ENCODE assay signal across 23 cellular contexts in the genomic region with DNA sequence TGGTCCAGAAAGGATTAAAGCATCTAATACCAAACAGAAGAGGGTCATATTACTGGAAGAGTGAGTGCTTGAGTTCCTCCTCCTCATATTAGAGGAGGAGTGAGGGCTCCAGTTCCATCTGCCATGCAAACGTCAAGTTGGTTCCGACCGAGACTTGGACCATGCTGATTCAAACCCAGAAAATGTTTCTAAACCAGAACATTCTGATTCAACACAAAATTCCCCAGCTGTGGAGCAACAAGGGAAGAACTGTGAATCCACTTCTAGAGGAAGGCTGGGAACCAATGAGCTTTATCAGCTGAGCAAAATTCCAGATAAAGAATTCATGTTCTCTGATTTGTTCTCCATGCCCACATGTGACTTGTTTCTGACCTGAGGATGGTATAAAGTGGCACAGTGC.
DNase-seq lines count a peak whose midpoint lies in the region; ATAC-seq and TF ChIP-seq lines count a peak whose summit lies in the region.
"Had no signal": no experiment of that assay in that cellular context is flagged by ENCODE, and none has a peak within 500 bp of the region (broad histone marks: within the 10 kb centered on the region; RNA-seq: fewer than 3 reads in every experiment).

No MANE protein-coding gene starts in this region.

- peaks cover 2% of the 10 kb centered on the region for H3K79me2 ChIP-seq in trophoblast cell (ENCODE audit: control insufficient read depth, insufficient read depth, low read length, poor library complexity)

- H2BK5ac ChIP-seq in trophoblast cell (ENCODE audit: low read depth, low read length, poor library complexity), result no peak overlapping the region

- H3K4me1 Mint-ChIP-seq in activated T-cell treated with anti-CD3 and anti-CD28 coated beads, Interleukin-2, amount 50 U/mL, for 72 hours (ENCODE audit: low read depth), result peaks cover 13% of the 10 kb centered on the region
- H3K4me1 Mint-ChIP-seq in activated CD4-positive, alpha-beta memory T cell treated with anti-CD3 and anti-CD28 coated beads, Interleukin-2, amount 10 ng/mL, durations not matched to agents 7 days and 5 days, result no peaks in the 10 kb centered on the region
- H3K4me1 Mint-ChIP-seq: activated CD4-positive, alpha-beta T cell treated with anti-CD3 and anti-CD28 coated beads, Interleukin-2, amount 10 ng/mL, durations not matched to agents 24 days and 14 days; CD8-positive, alpha-beta memory T cell; immature natural killer cell; T-helper 17 cell had no signal

- H3K79me1 ChIP-seq in trophoblast cell (ENCODE audit: low read length), result peaks cover 22% of the 10 kb centered on the region

- ATAC-seq in activated T-cell treated with anti-CD3 and anti-CD28 coated beads, Interleukin-2, amount 50 U/mL, for 72 hours (replicated peaks in 1 of 2), result no peak
- ATAC-seq: heart right ventricle; mucosa of descending colon; psoas muscle; stimulated activated naive B cell treated with anti-CD40 and anti-IgM and Interleukin-4, amounts not matched to agents 10 μg/mL and 1 μg/mL and 100 μg/mL, for 72 hours; T-helper 17 cell had no signal

- CTCF ChIA-PET in activated CD4-positive, alpha-beta memory T cell treated with anti-CD3 and anti-CD28 coated beads, Interleukin-2, amount 10 ng/mL, durations not matched to agents 7 days and 5 days (lab: Charles Lee), result no interaction called here

- WGBS in trophoblast cell (ENCODE audit: extremely low coverage, insufficient coverage, insufficient read length), result no CpG with 5 or more reads among the region's 3 CpGs

- H3K9me3 Mint-ChIP-seq in activated T-cell treated with anti-CD3 and anti-CD28 coated beads, Interleukin-2, amount 50 U/mL, for 72 hours, result peaks cover 0 to 5% of the 10 kb centered on the region in 2 donors
- H3K9me3 Mint-ChIP-seq in activated CD4-positive, alpha-beta memory T cell treated with anti-CD3 and anti-CD28 coated beads, Interleukin-2, amount 10 ng/mL, durations not matched to agents 7 days and 5 days, result no peaks in the 10 kb centered on the region
- H3K9me3 Mint-ChIP-seq: activated CD4-positive, alpha-beta T cell treated with anti-CD3 and anti-CD28 coated beads, Interleukin-2, amount 10 ng/mL, durations not matched to agents 24 days and 14 days; neural crest cell had no signal

- H2BK120ac ChIP-seq in trophoblast cell (ENCODE audit: insufficient read depth, low read length, poor library complexity), result no peak overlapping the region

- peak overlapping the region; percentile 79 for H2BK12ac ChIP-seq in trophoblast cell (ENCODE audit: low read length)

- no peak overlapping the region for H3K27ac Mint-ChIP-seq in activated T-cell treated with anti-CD3 and anti-CD28 coated beads, Interleukin-2, amount 50 U/mL, for 72 hours
- H3K27ac Mint-ChIP-seq in activated CD4-positive, alpha-beta memory T cell treated with anti-CD3 and anti-CD28 coated beads, Interleukin-2, amount 10 ng/mL, durations not matched to agents 7 days and 5 days, result no peak overlapping the region
- H3K27ac Mint-ChIP-seq: activated CD4-positive, alpha-beta T cell treated with anti-CD3 and anti-CD28 coated beads, Interleukin-2, amount 10 ng/mL, durations not matched to agents 24 days and 14 days; activated naive CD8-positive, alpha-beta T cell; CD8-positive, alpha-beta memory T cell; immature natural killer cell; stimulated activated naive B cell treated with anti-CD40 and anti-IgM and Interleukin-4, amounts not matched to agents 10 μg/mL and 1 μg/mL and 100 μg/mL, for 72 hours; T-helper 17 cell had no signal

- no peak overlapping the region for H3K4me2 ChIP-seq in trophoblast cell (ENCODE audit: low read length)

- peak overlapping the region; percentile 59 for H2AK5ac ChIP-seq in trophoblast cell (ENCODE audit: low read length)

- peaks cover 12 to 24% of the 10 kb centered on the region in 2 experiments for H3K4me1 ChIP-seq in trophoblast cell (ENCODE audit: control insufficient read depth in 1 of 2, insufficient read depth in 2 of 2, low read length in 2 of 2)
- H3K4me1 ChIP-seq: psoas muscle, testis had no signal

- H4K91ac ChIP-seq in trophoblast cell (ENCODE audit: low read depth, low read length), result peak overlapping the region; percentile 3

- no peak overlapping the region for H3K4me3 Mint-ChIP-seq in activated T-cell treated with anti-CD3 and anti-CD28 coated beads, Interleukin-2, amount 50 U/mL, for 72 hours
- H3K4me3 Mint-ChIP-seq in activated CD4-positive, alpha-beta memory T cell treated with anti-CD3 and anti-CD28 coated beads, Interleukin-2, amount 10 ng/mL, durations not matched to agents 7 days and 5 days, result no peak overlapping the region
- H3K4me3 Mint-ChIP-seq: activated CD4-positive, alpha-beta T cell treated with anti-CD3 and anti-CD28 coated beads, Interleukin-2, amount 10 ng/mL, durations not matched to agents 24 days and 14 days; activated naive CD8-positive, alpha-beta T cell; CD8-positive, alpha-beta memory T cell; immature natural killer cell; neural crest cell; stimulated activated naive B cell treated with anti-CD40 and anti-IgM and Interleukin-4, amounts not matched to agents 10 μg/mL and 1 μg/mL and 100 μg/mL, for 72 hours; T-helper 17 cell had no signal

- POLR2A ChIA-PET in activated CD4-positive, alpha-beta memory T cell treated with anti-CD3 and anti-CD28 coated beads, Interleukin-2, amount 10 ng/mL, durations not matched to agents 7 days and 5 days (lab: Charles Lee), result interaction anchor here (0.6 kb wide), 1 partner anchor 557 kb away, joined by 3 read pairs; no protein-coding TSS in a partner anchor

- H3K4me3 ChIP-seq in fibroblast of mammary gland (ENCODE audit: control insufficient read depth, low read depth, low read length), result no peak overlapping the region
- H3K4me3 ChIP-seq in trophoblast cell (ENCODE audit: low read depth, low read length), result no peak overlapping the region
- H3K4me3 ChIP-seq: heart right ventricle, mucosa of descending colon, psoas muscle, SK-N-MC, testis had no signal

- peaks cover 0 to 5% of the 10 kb centered on the region in 2 donors for H3K36me3 Mint-ChIP-seq in activated T-cell treated with anti-CD3 and anti-CD28 coated beads, Interleukin-2, amount 50 U/mL, for 72 hours (ENCODE audit: insufficient read depth in 2 of 2)
- H3K36me3 Mint-ChIP-seq in activated CD4-positive, alpha-beta memory T cell treated with anti-CD3 and anti-CD28 coated beads, Interleukin-2, amount 10 ng/mL, durations not matched to agents 7 days and 5 days (ENCODE audit: low read depth), result no peaks in the 10 kb centered on the region
- H3K36me3 Mint-ChIP-seq: activated naive CD8-positive, alpha-beta T cell; CD8-positive, alpha-beta memory T cell; stimulated activated naive B cell treated with anti-CD40 and anti-IgM and Interleukin-4, amounts not matched to agents 10 μg/mL and 1 μg/mL and 100 μg/mL, for 72 hours had no signal

- H3K36me3 ChIP-seq in trophoblast cell (ENCODE audit: control insufficient read depth in 1 of 2, insufficient read depth in 2 of 2, low read length in 2 of 2), result no peaks in the 10 kb centered on the region
- H3K36me3 ChIP-seq: heart right ventricle had no signal

- no peak overlapping the region for H3K9ac ChIP-seq in trophoblast cell (ENCODE audit: low read length)

- no peak overlapping the region for H2AFZ ChIP-seq in trophoblast cell (ENCODE audit: insufficient read depth, low read length, poor library complexity)

- H3K23ac ChIP-seq in trophoblast cell (ENCODE audit: low read length), result no peak overlapping the region

- DNase-seq in ELR (ENCODE audit: low read depth), result peak; percentile 54
- peak; percentile 20 for DNase-seq in NCI-H82 (lab: John Stamatoyannopoulos, UW)
- peak; percentile 7 for DNase-seq in fibroblast of mammary gland (ENCODE audit: low read depth)
- DNase-seq in trophoblast cell, result peak in 1 of 2 donors; percentile 21
- no peak for DNase-seq in cerebellar nuclear complex (lab: John Stamatoyannopoulos, UW)
- DNase-seq in cardiac septum (ENCODE audit: low spot score), result no peak
- DNase-seq in activated T-cell treated with anti-CD3 and anti-CD28 coated beads, Interleukin-2, amount 50 U/mL, for 72 hours, result no peak
- DNase-seq in activated CD4-positive, alpha-beta memory T cell treated with anti-CD3 and anti-CD28 coated beads, Interleukin-2, amount 10 ng/mL, durations not matched to agents 7 days and 5 days, result no peak
- DNase-seq: activated CD4-positive, alpha-beta T cell treated with anti-CD3 and anti-CD28 coated beads, Interleukin-2, amount 10 ng/mL, durations not matched to agents 24 days and 14 days; CD8-positive, alpha-beta memory T cell; DMS53; heart right ventricle; immature natural killer cell; mucosa of descending colon; NCI-H1105 treated with DMSO at 0.1 percent for 48 hours; psoas muscle; small intestine; stimulated activated naive B cell treated with anti-CD40 and anti-IgM and Interleukin-4, amounts not matched to agents 10 μg/mL and 1 μg/mL and 100 μg/mL, for 72 hours; T-helper 17 cell; testis had no signal

- H3K27me3 Mint-ChIP-seq in activated T-cell treated with anti-CD3 and anti-CD28 coated beads, Interleukin-2, amount 50 U/mL, for 72 hours (ENCODE audit: low read depth), result peaks cover 12% of the 10 kb centered on the region
- no peaks in the 10 kb centered on the region for H3K27me3 Mint-ChIP-seq in activated CD4-positive, alpha-beta memory T cell treated with anti-CD3 and anti-CD28 coated beads, Interleukin-2, amount 10 ng/mL, durations not matched to agents 7 days and 5 days
- H3K27me3 Mint-ChIP-seq: CD8-positive, alpha-beta memory T cell had no signal

- no peaks in the 10 kb centered on the region for H3K9me3 ChIP-seq in trophoblast cell (ENCODE audit: insufficient read depth, low read depth, low read length)
- H3K9me3 ChIP-seq: heart right ventricle, mucosa of descending colon, psoas muscle, testis had no signal

- H3K27me3 ChIP-seq in trophoblast cell (ENCODE audit: insufficient read depth, low read length), result no peaks in the 10 kb centered on the region
- H3K27me3 ChIP-seq: testis had no signal

- intact Hi-C loops in cardiac septum (cut with DNase I), result no loop called here

- no peak for TF ChIP-seq CTCF in fibroblast of mammary gland (conservative IDR thresholded peaks at IDR 0.05; ENCODE audit: control insufficient read depth, insufficient read depth, low read depth, low read length)

- H3K4ac ChIP-seq in trophoblast cell (ENCODE audit: low read depth, low read length), result no peak overlapping the region

- H3K18ac ChIP-seq in trophoblast cell (ENCODE audit: low read length), result no peak overlapping the region

- no peak overlapping the region for H3K14ac ChIP-seq in trophoblast cell (ENCODE audit: low read length)

- H4K8ac ChIP-seq in trophoblast cell (ENCODE audit: low read depth, low read length), result no peak overlapping the region

- H4K12ac ChIP-seq in trophoblast cell (ENCODE audit: low read depth, low read length), result no peak overlapping the region

- no peak overlapping the region for H3K27ac ChIP-seq in trophoblast cell (ENCODE audit: low read depth, low read length)
- H3K27ac ChIP-seq: heart right ventricle, psoas muscle, SK-N-MC, testis had no signal

Comparison
In these comparisons a context has a peak if more than half of its experiments do, and no peak if none do; other contexts are left out.
1. DNase-seq: peak in ELR (single experiment), NCI-H82 (single experiment) and fibroblast of mammary gland (single experiment); none in cerebellar nuclear complex (0 of 2), cardiac septum (single experiment), activated T-cell treated with anti-CD3 and anti-CD28 coated beads, Interleukin-2, amount 50 U/mL, for 72 hours (0 of 2) and activated CD4-positive, alpha-beta memory T cell treated with anti-CD3 and anti-CD28 coated beads, Interleukin-2, amount 10 ng/mL, durations not matched to agents 7 days and 5 days (single experiment).